8 cellular contexts compared by ENCODE assay signal in genomic region chr19:3108775-3109174, GRCh38. TPM values are rescaled to one million over a fixed set of nuclear protein-coding genes. Genes with fewer than 3 reads are reported as not detected.
A peak's percentile ranks its signal among the peaks of the same experiment; 100 is the strongest.
DNase-seq lines count a peak whose midpoint lies in the region; ATAC-seq lines count a peak whose summit lies in the region.

No MANE protein-coding gene starts in this region.

- no peak overlapping the region for H3K4me3 Mint-ChIP-seq in effector memory CD8-positive, alpha-beta T cell
- H3K4me3 Mint-ChIP-seq in naive B cell = no peak overlapping the region
- H3K4me3 Mint-ChIP-seq in stimulated activated naive CD8-positive, alpha-beta T cell treated with anti-CD3 and anti-CD28 coated beads, Interleukin-15, amount 100 ng/mL, for 72 hours = no peak overlapping the region

- peak; percentile 77 for ATAC-seq in effector memory CD8-positive, alpha-beta T cell (replicated peaks)
- ATAC-seq in naive B cell (ENCODE audit: low read depth in 2 of 2) (peak; percentile 69 to 73), GM19452 (IDR thresholded peaks at IDR 0.05; ENCODE audit: unreplicated experiment) (no peak)
- peak; percentile 72 for ATAC-seq in stimulated activated naive CD8-positive, alpha-beta T cell treated with anti-CD3 and anti-CD28 coated beads, Interleukin-15, amount 100 ng/mL, for 72 hours

- H3K27me3 Mint-ChIP-seq in effector memory CD8-positive, alpha-beta T cell = peaks cover 4 to 16% of the 10 kb centered on the region in 2 donors
- peaks cover 0 to 6% (median 0%) of the 10 kb centered on the region in 3 donors for H3K27me3 Mint-ChIP-seq in naive B cell
- no peaks in the 10 kb centered on the region for H3K27me3 Mint-ChIP-seq in stimulated activated naive CD8-positive, alpha-beta T cell treated with anti-CD3 and anti-CD28 coated beads, Interleukin-15, amount 100 ng/mL, for 72 hours

- DNase-seq in AG08396 (ENCODE audit: low spot score) (peak; percentile 75), GM19240 (ENCODE audit: insufficient read length, low spot score) (peak; percentile 76), NCI-H774 (lab: John Stamatoyannopoulos, UW) (peak; percentile 21), naive B cell (peak; percentile 66)
- peak; percentile 36 to 55 for DNase-seq in activated CD8-positive, alpha-beta memory T cell treated with anti-CD3 and anti-CD28 coated beads for 1 hour (ENCODE audit: extremely low read depth in 1 of 2, low read depth in 1 of 2)
- DNase-seq in effector memory CD8-positive, alpha-beta T cell = peak; percentile 64 to 67 (median 67)
- DNase-seq in stimulated activated naive CD8-positive, alpha-beta T cell treated with anti-CD3 and anti-CD28 coated beads, Interleukin-15, amount 100 ng/mL, for 72 hours = peak; percentile 62 to 67

- peaks cover 15% of the 10 kb centered on the region for H3K36me3 Mint-ChIP-seq in effector memory CD8-positive, alpha-beta T cell (ENCODE audit: insufficient read depth)
- H3K36me3 Mint-ChIP-seq in naive B cell = no peaks in the 10 kb centered on the region

- H3K9me3 Mint-ChIP-seq in effector memory CD8-positive, alpha-beta T cell = no peaks in the 10 kb centered on the region
- no peaks in the 10 kb centered on the region for H3K9me3 Mint-ChIP-seq in naive B cell
- no peaks in the 10 kb centered on the region for H3K9me3 Mint-ChIP-seq in stimulated activated naive CD8-positive, alpha-beta T cell treated with anti-CD3 and anti-CD28 coated beads, Interleukin-15, amount 100 ng/mL, for 72 hours

- H3K4me1 Mint-ChIP-seq in effector memory CD8-positive, alpha-beta T cell (ENCODE audit: low read depth in 2 of 2) = peaks cover 9% of the 10 kb centered on the region in 2 donors
- peaks cover 18 to 28% (median 22%) of the 10 kb centered on the region in 3 donors for H3K4me1 Mint-ChIP-seq in naive B cell
- H3K4me1 Mint-ChIP-seq in stimulated activated naive CD8-positive, alpha-beta T cell treated with anti-CD3 and anti-CD28 coated beads, Interleukin-15, amount 100 ng/mL, for 72 hours = peaks cover 13% of the 10 kb centered on the region

- H3K27ac Mint-ChIP-seq in effector memory CD8-positive, alpha-beta T cell = no peak overlapping the region
- peak overlapping the region in 3 of 6 donors; percentile 40 to 83 (median 68) for H3K27ac Mint-ChIP-seq in naive B cell
- H3K27ac Mint-ChIP-seq in stimulated activated naive CD8-positive, alpha-beta T cell treated with anti-CD3 and anti-CD28 coated beads, Interleukin-15, amount 100 ng/mL, for 72 hours = peak overlapping the region in 1 of 2 donors; percentile 21

RNA-seq across cellular contexts. Expression of gene GNA11, which starts 14.6 kb away (rescaled TPM):
- polyA plus RNA-seq in naive B cell (ENCODE audit: low read depth in 6 of 6) = 1 to 10 TPM in 2 of 6 donors, under 1 TPM in 3, not detected in 1; 0.23 to 1.2 (median 0.99) TPM

RNA-seq across cellular contexts. Expression of gene GNA15, which starts 27.1 kb away (rescaled TPM):
- under 1 TPM in 3 of 6 donors, not detected in 3; 0.21 to 0.59 (median 0.53) TPM for polyA plus RNA-seq in naive B cell (ENCODE audit: low read depth in 6 of 6)

RNA-seq across cellular contexts. Expression of gene TLE5, which starts 46.5 kb away (rescaled TPM):
- 100 to 1,000 TPM; 294 to 651 (median 379) TPM for polyA plus RNA-seq in naive B cell (ENCODE audit: low read depth in 6 of 6)

Comparison
In these comparisons a context has a peak if more than half of its experiments do, and no peak if none do; other contexts are left out.
1. DNase-seq: peak in every context shown above with its lines; median percentile 76 in GM19240; 75 in AG08396; 67 in effector memory CD8-positive, alpha-beta T cell; 66 in naive B cell; 64 in stimulated activated naive CD8-positive, alpha-beta T cell treated with anti-CD3 and anti-CD28 coated beads, Interleukin-15, amount 100 ng/mL, for 72 hours; 46 in activated CD8-positive, alpha-beta memory T cell treated with anti-CD3 and anti-CD28 coated beads for 1 hour; 21 in NCI-H774.